Comparison of ENCODE assay signal across 13 cellular contexts in genomic region chr19:7953060-7953459, GRCh38.
DNase-seq lines count a peak whose midpoint lies in the region.
"Had no signal": no experiment of that assay in that cellular context is flagged by ENCODE, and none has a peak within 500 bp of the region (broad histone marks: within the 10 kb centered on the region; RNA-seq: fewer than 3 reads in every experiment).

No MANE protein-coding gene starts in this region.

- no peaks in the 10 kb centered on the region for H3K27me3 ChIP-seq in BLaER1

- H3K9me3 ChIP-seq in BLaER1: no peaks in the 10 kb centered on the region

- no peak overlapping the region for H3K4me3 ChIP-seq in BLaER1

- 0 out of 2 replicates have a peak, but pooled peaks cover 8% of the 10 kb centered on the region for H4K20me1 ChIP-seq in BLaER1

- H3K9ac ChIP-seq in BLaER1: no peak overlapping the region

- DNase-seq in HPDE6-E6E7 (ENCODE audit: extremely low spot score): peak; percentile 33
- DNase-seq in amniotic epithelial cell (ENCODE audit: low read depth): peak; percentile 62
- DNase-seq in iris pigment epithelial cell (ENCODE audit: low read depth): peak; percentile 41
- DNase-seq in AG08396 (ENCODE audit: low spot score): no peak
- DNase-seq in hippocampal formation (lab: John Stamatoyannopoulos, UW): no peak
- no peak for DNase-seq in NCI-H774 (lab: John Stamatoyannopoulos, UW)
- no peak for DNase-seq in NCI-H2196 (lab: John Stamatoyannopoulos, UW; ENCODE audit: unreplicated experiment)
- DNase-seq: activated naive CD4-positive, alpha-beta T cell treated with Interleukin-2 at 50 U/mL for 16 hours; immature natural killer cell; naive B cell; NCI-H187; T-helper 17 cell had no signal

- H3K27ac ChIP-seq in BLaER1: peak overlapping the region; percentile 15; the same call in 1 of the 2 replicates

- peaks cover 18% of the 10 kb centered on the region for H3K4me1 ChIP-seq in BLaER1

- H3K36me3 ChIP-seq in BLaER1: peaks cover 26% of the 10 kb centered on the region

- peak overlapping the region; percentile 30; the same call in 1 of the 2 replicates for H3K4me2 ChIP-seq in BLaER1

Comparison
In these comparisons a context has a peak if more than half of its experiments do, and no peak if none do; other contexts are left out.
1. DNase-seq: peak in HPDE6-E6E7 (single experiment), amniotic epithelial cell (single experiment) and iris pigment epithelial cell (single experiment); none in AG08396 (single experiment), hippocampal formation (0 of 2), NCI-H774 (single experiment) and NCI-H2196 (single experiment).